In the genomic region with DNA sequence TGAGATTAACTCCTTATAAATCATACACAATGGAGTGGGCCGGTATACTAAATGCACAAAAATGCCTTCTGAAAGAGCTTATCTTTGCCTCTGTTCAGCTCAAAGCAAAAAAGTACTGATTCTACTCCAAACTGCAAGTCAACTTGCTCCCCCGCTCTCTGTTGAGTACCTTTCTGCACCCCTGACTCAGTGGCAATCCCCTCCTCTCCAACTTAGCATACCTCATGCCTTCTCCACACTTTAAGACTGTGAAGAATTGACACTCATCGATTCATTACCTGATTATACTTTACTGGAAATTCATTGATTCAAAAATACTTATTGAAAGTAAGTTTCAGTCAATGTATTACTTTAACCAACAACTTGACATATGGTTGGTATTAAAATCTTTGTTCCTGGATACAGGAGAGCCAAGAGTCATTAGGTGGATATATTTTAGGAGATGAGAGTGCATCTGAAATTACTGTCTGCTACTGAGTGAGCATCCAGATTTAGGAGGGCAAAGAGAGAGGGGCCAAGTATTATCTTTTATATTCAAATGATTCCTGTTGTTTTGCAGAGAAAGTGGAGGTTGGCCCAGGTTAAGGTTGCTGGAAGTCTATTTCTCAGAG, we compare ENCODE assay signal across 2 cellular contexts.
TF ChIP-seq lines count a peak whose summit lies in the region.

No MANE protein-coding gene starts in this region.

TF ChIP-seq in GM23338, 12 proteins besides CTCF, POLR2A, EP300 and RAD21:
- TF ChIP-seq STAT1 (IDR thresholded peaks at IDR 0.05; ENCODE audit: unreplicated experiment), result no peak
- no peak for TF ChIP-seq EZH2phosphoT487 (IDR thresholded peaks at IDR 0.05; ENCODE audit: unreplicated experiment)
- TF ChIP-seq JUNB (IDR thresholded peaks at IDR 0.05; ENCODE audit: unreplicated experiment), result no peak

TF ChIP-seq in SK-N-SH treated with all-trans-retinoic acid at 6 μM for 48 hours, 23 proteins besides CTCF, POLR2A, EP300 and RAD21:
- no peak for TF ChIP-seq ZC3H10 (CRISPR knock-in tag; IDR thresholded peaks at IDR 0.05)
- TF ChIP-seq ESRRG (CRISPR knock-in tag; IDR thresholded peaks at IDR 0.05), result no peak
- no peak for TF ChIP-seq ZNF8 (CRISPR knock-in tag; IDR thresholded peaks at IDR 0.05)
- TF ChIP-seq BACH2 (CRISPR knock-in tag; IDR thresholded peaks at IDR 0.05; ENCODE audit: borderline replicate concordance), result no peak
- TF ChIP-seq, protein P1, sequence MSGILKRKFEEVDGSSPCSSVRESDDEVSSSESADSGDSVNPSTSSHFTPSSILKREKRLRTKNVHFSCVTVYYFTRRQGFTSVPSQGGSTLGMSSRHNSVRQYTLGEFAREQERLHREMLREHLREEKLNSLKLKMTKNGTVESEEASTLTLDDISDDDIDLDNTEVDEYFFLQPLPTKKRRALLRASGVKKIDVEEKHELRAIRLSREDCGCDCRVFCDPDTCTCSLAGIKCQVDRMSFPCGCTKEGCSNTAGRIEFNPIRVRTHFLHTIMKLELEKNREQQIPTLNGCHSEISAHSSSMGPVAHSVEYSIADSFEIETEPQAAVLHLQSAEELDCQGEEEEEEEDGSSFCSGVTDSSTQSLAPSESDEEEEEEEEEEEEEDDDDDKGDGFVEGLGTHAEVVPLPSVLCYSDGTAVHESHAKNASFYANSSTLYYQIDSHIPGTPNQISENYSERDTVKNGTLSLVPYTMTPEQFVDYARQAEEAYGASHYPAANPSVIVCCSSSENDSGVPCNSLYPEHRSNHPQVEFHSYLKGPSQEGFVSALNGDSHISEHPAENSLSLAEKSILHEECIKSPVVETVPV (CRISPR knock-in tag; IDR thresholded peaks at IDR 0.05), result no peak
- TF ChIP-seq OSR1 (CRISPR knock-in tag; IDR thresholded peaks at IDR 0.05), result no peak
- no peak for TF ChIP-seq SNAI2 (CRISPR knock-in tag; IDR thresholded peaks at IDR 0.05)
